In genomic region chr1:29124366-29125236, GRCh38 we compare ENCODE assay signal across 7 cellular contexts. TPM values are rescaled to one million over a fixed set of nuclear protein-coding genes. Genes with fewer than 3 reads are reported as not detected.
DNase-seq lines count a peak whose midpoint lies in the region; ATAC-seq and TF ChIP-seq lines count a peak whose summit lies in the region.

No MANE protein-coding gene starts in this region.

- peak overlapping the region; percentile 77 for H3K27ac ChIP-seq in GM23248
- H3K27ac ChIP-seq in SJSA1 = peak overlapping the region; percentile 89
- peak overlapping the region; percentile 94 for H3K27ac ChIP-seq in vagina

- H3K9me3 ChIP-seq in GM23248 (ENCODE audit: low read depth) = no peaks in the 10 kb centered on the region
- H3K9me3 ChIP-seq in SJSA1 (replicated peaks) = no peaks in the 10 kb centered on the region
- H3K9me3 ChIP-seq in vagina = no peaks in the 10 kb centered on the region

- peak; percentile 80 for TF ChIP-seq CTCF in progenitor cell of endocrine pancreas (IDR thresholded peaks at IDR 0.05; ENCODE audit: unreplicated experiment)
- peak; percentile 43 to 99 (median 59) for TF ChIP-seq CTCF in vagina (IDR thresholded peaks at IDR 0.05)

- H3K4me2 ChIP-seq in GM23248 (ENCODE audit: unreplicated experiment) = peak overlapping the region; percentile 83

- H3K36me3 ChIP-seq in GM23248 (ENCODE audit: low read depth) = peaks cover 3% of the 10 kb centered on the region; the same call in 1 of the 2 replicates
- H3K36me3 ChIP-seq in SJSA1 = 0 out of 2 replicates have a peak, but pooled peaks cover 4% of the 10 kb centered on the region
- no peaks in the 10 kb centered on the region for H3K36me3 ChIP-seq in vagina

- intact Hi-C loops in Right ventricle myocardium superior (cut with DNase I) (no loop called here), vagina (cut with DNase I) (loop anchor here (5.0 to 10.0 kb wide), 3 partner anchors 82 to 1593 kb away; no protein-coding TSS in a partner anchor)

- H3K4me3 ChIP-seq in GM23248 (peak overlapping the region; percentile 74), SJSA1 (peak overlapping the region; percentile 63), vagina (peak overlapping the region; percentile 67 to 75)

- 0 out of 2 replicates have a peak, but pooled peaks cover 7% of the 10 kb centered on the region for H3K79me2 ChIP-seq in GM23248 (ENCODE audit: insufficient read depth)

- DNase-seq in GM23248 (peak; percentile 90), SJSA1 (ENCODE audit: low read depth in 1 of 2, low spot score in 2 of 2) (peak; percentile 82 to 90), Right ventricle myocardium superior (peak; percentile 83), progenitor cell of endocrine pancreas (ENCODE audit: low spot score, unreplicated experiment) (peak; percentile 85), vagina (ENCODE audit: extremely low spot score in 2 of 2) (peak in 1 of 2 donors; percentile 93), superior temporal gyrus (ENCODE audit: extremely low spot score) (no peak)
- peak; percentile 63 for DNase-seq in activated naive CD4-positive, alpha-beta T cell treated with anti-CD3 and anti-CD28 coated beads, Interleukin-2, amount 50 U/mL, for 16 hours

- peaks cover 4% of the 10 kb centered on the region for H3K36me3 Mint-ChIP-seq in progenitor cell of endocrine pancreas (ENCODE audit: insufficient read depth)

- H3K27me3 ChIP-seq in GM23248 (replicated peaks; ENCODE audit: insufficient read depth) = no peaks in the 10 kb centered on the region
- no peaks in the 10 kb centered on the region for H3K27me3 ChIP-seq in SJSA1 (replicated peaks)
- no peaks in the 10 kb centered on the region for H3K27me3 ChIP-seq in vagina

- H3K9me2 ChIP-seq in GM23248 (ENCODE audit: insufficient read depth) = no peaks in the 10 kb centered on the region

- H3K9me3 Mint-ChIP-seq in progenitor cell of endocrine pancreas (ENCODE audit: low read depth) = no peaks in the 10 kb centered on the region

- peak; percentile 72 to 83 for TF ChIP-seq POLR2A in vagina (IDR thresholded peaks at IDR 0.05)

- no peaks in the 10 kb centered on the region for H4K20me1 ChIP-seq in GM23248 (ENCODE audit: insufficient read depth)

- H3K27me3 Mint-ChIP-seq in progenitor cell of endocrine pancreas = peaks cover 17% of the 10 kb centered on the region

- 3 to 4% methylated on average over 41 to 46 of the region's 85 CpGs for WGBS in GM23248 (ENCODE audit: low coverage in 1 of 2, low lambda C conversion rate in 2 of 2, missing lambda C conversion rate in 2 of 2), 2 experiments

- peaks cover 8% of the 10 kb centered on the region for H3K4me1 Mint-ChIP-seq in progenitor cell of endocrine pancreas (ENCODE audit: low read depth)

- peak overlapping the region; percentile 70 for H3K4me3 Mint-ChIP-seq in progenitor cell of endocrine pancreas (ENCODE audit: low read depth)

- ATAC-seq in Right ventricle myocardium superior (ENCODE audit: poor library complexity) = peak; percentile 79

- peak overlapping the region; percentile 82 for H2AFZ ChIP-seq in GM23248

- H3F3A ChIP-seq in GM23248 (ENCODE audit: insufficient read depth) = peaks cover 5% of the 10 kb centered on the region; the same call in 1 of the 2 replicates

- peak overlapping the region; percentile 96 for H3K27ac Mint-ChIP-seq in progenitor cell of endocrine pancreas

- H3K4me1 ChIP-seq in GM23248 (ENCODE audit: insufficient read depth) (no peaks in the 10 kb centered on the region), SJSA1 (replicated peaks) (peaks cover 15% of the 10 kb centered on the region), vagina (peaks cover 56% of the 10 kb centered on the region)

- in situ Hi-C loops in GM23248 (cut with MboI) = no loop called here

- peak overlapping the region; percentile 89 for H3K9ac ChIP-seq in GM23248

RNA-seq across cellular contexts. Expression of gene TMEM200B, which starts 0.9 kb away (rescaled TPM):
- total RNA-seq in GM23248 (2014; rRNA removed; shearing (Covaris generic)) = 20.4 TPM in 2 replicates
- 5.1 and 6.3 TPM in 2 replicates for polyA plus RNA-seq in GM23248 (2016; fragmentation: Nextera tagmentation; extraction: Ambion mirVana)
- total RNA-seq in SJSA1 (2014; rRNA removed; shearing (Covaris generic)) = 0.39 TPM in 1 of 2 replicates, not detected in the other
- total RNA-seq in Right ventricle myocardium superior (2.3 TPM), progenitor cell of endocrine pancreas (13.3 and 15.0 TPM in 2 replicates), vagina (25.8 TPM)

RNA-seq across cellular contexts. Expression of gene SRSF4, which starts 57.1 kb away (rescaled TPM):
- total RNA-seq in GM23248 (2014; rRNA removed; shearing (Covaris generic)) = 36.3 and 45.0 TPM in 2 replicates
- 60.8 and 65.6 TPM in 2 replicates for polyA plus RNA-seq in GM23248 (2016; fragmentation: Nextera tagmentation; extraction: Ambion mirVana)
- 81.5 and 143 TPM in 2 replicates for total RNA-seq in SJSA1 (2014; rRNA removed; shearing (Covaris generic))
- total RNA-seq in Right ventricle myocardium superior (50.9 TPM), progenitor cell of endocrine pancreas (108 and 111 TPM in 2 replicates), vagina (67.8 TPM)
